Comparison of ENCODE assay signal across 8 cellular contexts in the genomic region with DNA sequence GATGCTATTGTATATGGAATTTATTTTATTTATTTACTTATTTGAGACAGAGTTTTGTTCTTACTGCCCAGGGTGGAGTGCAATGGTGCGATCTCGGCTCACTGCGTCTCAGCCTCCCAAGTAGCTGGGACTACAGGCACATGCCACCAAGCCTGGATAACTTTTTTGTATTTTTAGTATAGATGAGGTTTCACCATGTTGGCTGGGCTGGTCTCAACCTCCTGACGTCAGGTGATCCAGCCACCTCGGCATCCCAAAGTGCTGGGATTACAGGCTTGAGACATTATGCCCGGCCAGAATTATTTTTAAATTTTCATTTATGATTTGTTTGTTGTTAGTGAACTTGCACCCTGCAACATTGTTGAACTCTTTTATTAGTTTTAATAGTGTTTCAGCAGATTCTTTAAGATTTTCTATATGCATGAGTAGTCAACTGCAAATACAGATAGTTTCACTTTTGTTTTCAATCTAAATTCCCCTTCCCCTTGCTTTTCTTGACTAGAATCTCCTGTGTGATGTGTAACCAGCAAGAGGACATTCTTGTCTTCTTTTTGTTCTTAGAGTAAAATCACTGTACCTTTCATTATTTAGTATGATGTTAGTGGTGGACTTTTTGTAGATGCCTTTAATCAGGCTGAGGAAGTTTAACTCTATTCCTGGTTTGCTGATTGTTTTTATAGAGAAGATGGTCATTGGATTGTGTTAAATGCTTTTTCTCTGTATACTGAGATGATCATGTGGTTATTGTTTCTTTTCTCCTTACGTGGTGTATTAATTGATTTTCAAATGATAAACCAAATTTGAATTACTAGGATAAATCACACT. TPM values are rescaled to one million over a fixed set of nuclear protein-coding genes. Genes with fewer than 3 reads are reported as not detected.
DNase-seq lines count a peak whose midpoint lies in the region; ATAC-seq and TF ChIP-seq lines count a peak whose summit lies in the region.

No MANE protein-coding gene starts in this region.

- TF ChIP-seq CTCF in KMS-11 (conservative IDR thresholded peaks at IDR 0.05; ENCODE audit: low read depth, low read length) (no peak), glutamatergic neuron (IDR thresholded peaks at IDR 0.05; ENCODE audit: partially characterized antibody, unreplicated experiment) (no peak)

- H3K36me3 Mint-ChIP-seq in glutamatergic neuron (ENCODE audit: unreplicated experiment), result no peaks in the 10 kb centered on the region

- H3K36me3 ChIP-seq in KMS-11 (ENCODE audit: insufficient read depth), result no peaks in the 10 kb centered on the region

- no peaks in the 10 kb centered on the region for H3K4me1 Mint-ChIP-seq in glutamatergic neuron (ENCODE audit: low read depth, unreplicated experiment)

- no peak for DNase-seq in glutamatergic neuron
- DNase-seq in NCI-H187 (lab: John Stamatoyannopoulos, UW), result no peak
- DNase-seq in amygdala (lab: John Stamatoyannopoulos, UW), result no peak
- DNase-seq in globus pallidus (ENCODE audit: low spot score), result no peak
- no peak for DNase-seq in NCI-H2196 (lab: John Stamatoyannopoulos, UW; ENCODE audit: unreplicated experiment)

- H3K4me2 ChIP-seq in KMS-11, result peak overlapping the region; percentile 69

- H3K4me1 ChIP-seq in KMS-11 (ENCODE audit: low read depth, poor library complexity, severe bottlenecking), result peaks cover 14% of the 10 kb centered on the region

- no peaks in the 10 kb centered on the region for H3K9me3 Mint-ChIP-seq in glutamatergic neuron (ENCODE audit: unreplicated experiment)

- H3K9ac ChIP-seq in KMS-11, result peak overlapping the region; percentile 58; the same call in 1 of the 2 replicates

- peak overlapping the region; percentile 77 for H3K27ac ChIP-seq in KMS-11

- H3K27ac Mint-ChIP-seq in glutamatergic neuron (ENCODE audit: unreplicated experiment), result peak overlapping the region; percentile 7

- ATAC-seq in GM18505 (IDR thresholded peaks at IDR 0.05; ENCODE audit: unreplicated experiment) (peak; percentile 87), GM21529 (IDR thresholded peaks at IDR 0.05; ENCODE audit: unreplicated experiment) (peak; percentile 95)

- H3K27me3 Mint-ChIP-seq in glutamatergic neuron (ENCODE audit: unreplicated experiment), result peaks cover 3% of the 10 kb centered on the region

- H3K4me3 ChIP-seq in KMS-11 (IDR thresholded peaks at IDR 0.05; ENCODE audit: insufficient read depth, low read depth, low read length), result no peak overlapping the region

- no peak overlapping the region for H3K4me3 Mint-ChIP-seq in glutamatergic neuron (ENCODE audit: unreplicated experiment)

- peak overlapping the region; percentile 45 for H2AFZ ChIP-seq in KMS-11 (ENCODE audit: low read depth)

- H3K27me3 ChIP-seq in KMS-11 (ENCODE audit: insufficient read depth, low read depth), result no peaks in the 10 kb centered on the region

- TF ChIP-seq POLR2A in GM18505 (IDR thresholded peaks at IDR 0.05; ENCODE audit: borderline replicate concordance, extremely low read depth, insufficient read depth, insufficient read length), result no peak

- H4K20me1 ChIP-seq in KMS-11 (ENCODE audit: insufficient read depth), result no peaks in the 10 kb centered on the region

- H3K79me2 ChIP-seq in KMS-11 (ENCODE audit: insufficient read depth, low read depth), result peaks cover 25% of the 10 kb centered on the region

RNA-seq across cellular contexts. Expression of gene ZNF33A, which starts 27.8 kb away (rescaled TPM):
- total RNA-seq in glutamatergic neuron (ENCODE audit: unreplicated experiment), result 38.2 TPM

RNA-seq across cellular contexts. Expression of gene ZNF37A, which starts 55.8 kb away (rescaled TPM):
- 21.1 TPM for total RNA-seq in glutamatergic neuron (ENCODE audit: unreplicated experiment)
